Comparison of ENCODE assay signal across 1 cellular context in genomic region chr22:50185384-50186087, GRCh38.
A peak's percentile ranks its signal among the peaks of the same experiment; 100 is the strongest.
TF ChIP-seq lines count a peak whose summit lies in the region.

TSS of gene TRABD (plus strand) at chr22:50185913. CDS start at chr22:50193061, 7,148 bp downstream.

TF ChIP-seq in K562, 482 proteins besides CTCF, POLR2A, EP300 and RAD21 (continued from another document and continues in another):
- TF ChIP-seq NFIX (CRISPR knock-in tag; IDR thresholded peaks at IDR 0.05; ENCODE audit: low read depth) (no peak), ZNF140 (CRISPR knock-in tag; IDR thresholded peaks at IDR 0.05) (no peak), CHD4 (IDR thresholded peaks at IDR 0.05; ENCODE audit: insufficient read depth, insufficient replicate concordance, low read depth, low read length, poor library complexity, severe bottlenecking) (no peak), ZNF76 (CRISPR knock-in tag; IDR thresholded peaks at IDR 0.05; ENCODE audit: borderline replicate concordance) (no peak), BCOR (IDR thresholded peaks at IDR 0.05) (0 out of 2 replicates have a peak, but pooled peaks have one; percentile 35), HCFC1 (IDR thresholded peaks at IDR 0.05; ENCODE audit: low read depth, low read length) (peak; percentile 83), SRF (CRISPR knock-in tag; IDR thresholded peaks at IDR 0.05) (no peak), CREM (IDR thresholded peaks at IDR 0.05; ENCODE audit: low read depth) (0 out of 2 replicates have a peak, but pooled peaks have one; percentile 34), KLF13 (tag; IDR thresholded peaks at IDR 0.05; ENCODE audit: borderline replicate concordance, low read depth) (no peak), THAP12 (CRISPR knock-in tag; IDR thresholded peaks at IDR 0.05) (no peak), SRSF1 (IDR thresholded peaks at IDR 0.05; ENCODE audit: low read depth, low read length) (no peak), ZNF444 (CRISPR knock-in tag; IDR thresholded peaks at IDR 0.05) (no peak), TCF3 (CRISPR knock-in tag; IDR thresholded peaks at IDR 0.05) (no peak), ATF1 (CRISPR knock-in tag; IDR thresholded peaks at IDR 0.05) (no peak), ATF1 (tag; IDR thresholded peaks at IDR 0.05) (no peak), HINFP (tag; conservative IDR thresholded peaks at IDR 0.05; ENCODE audit: low read depth) (no peak), MECOM (CRISPR knock-in tag; IDR thresholded peaks at IDR 0.05) (no peak), CC2D1A (IDR thresholded peaks at IDR 0.05) (no peak), NBN (IDR thresholded peaks at IDR 0.05; ENCODE audit: low read depth) (no peak), PKNOX1 (IDR thresholded peaks at IDR 0.05) (no peak), ZSCAN29 (IDR thresholded peaks at IDR 0.05) (no peak), KDM4B (IDR thresholded peaks at IDR 0.05; ENCODE audit: borderline replicate concordance in 2 of 2, low read depth in 1 of 2) (0 out of 4 replicates have a peak, but pooled peaks of 1 of the 2 experiments have one; percentile 21), TCF7L2 (IDR thresholded peaks at IDR 0.05; ENCODE audit: low read depth, low read length) (no peak), UBTF (IDR thresholded peaks at IDR 0.05; ENCODE audit: borderline replicate concordance in 1 of 2, low read depth in 2 of 2, low read length in 2 of 2) (no peak), ILF3 (IDR thresholded peaks at IDR 0.05; ENCODE audit: borderline replicate concordance) (no peak), ZNF639 (CRISPR knock-in tag; conservative IDR thresholded peaks at IDR 0.05 in 1 of 2, IDR thresholded peaks at IDR 0.05 in 1 of 2) (peak in 1 of 2 experiments; percentile 82; a peak in 2 of 4 replicates), HDGF (IDR thresholded peaks at IDR 0.05) (no peak), TAF15 (IDR thresholded peaks at IDR 0.05; ENCODE audit: low read depth, low read length) (no peak), CXXC5 (CRISPR knock-in tag; IDR thresholded peaks at IDR 0.05) (peak; percentile 34; the same call in 1 of the 2 replicates), ZFPM2 (CRISPR knock-in tag; IDR thresholded peaks at IDR 0.05) (no peak), NR0B1 (IDR thresholded peaks at IDR 0.05; ENCODE audit: partially characterized antibody) (no peak), PHF8 (IDR thresholded peaks at IDR 0.05; ENCODE audit: borderline replicate concordance, low read length) (peak; percentile 4; the same call in 1 of the 2 replicates), ZNF12 (CRISPR knock-in tag; IDR thresholded peaks at IDR 0.05) (no peak), JUND (IDR thresholded peaks at IDR 0.05; ENCODE audit: borderline replicate concordance, low read depth, low read length) (no peak), JUND (tag; IDR thresholded peaks at IDR 0.05; ENCODE audit: borderline replicate concordance, low read depth, low read length) (no peak), GATAD2B (IDR thresholded peaks at IDR 0.05; ENCODE audit: borderline replicate concordance) (no peak), SP2 (IDR thresholded peaks at IDR 0.05; ENCODE audit: extremely low read depth, low read depth, low read length, poor library complexity, severe bottlenecking) (no peak), POLR3A (IDR thresholded peaks at IDR 0.05; ENCODE audit: borderline replicate concordance, extremely low read depth, insufficient read depth, insufficient read length) (no peak), BMI1 (IDR thresholded peaks at IDR 0.05; ENCODE audit: low read length) (no peak), ZNF449 (CRISPR knock-in tag; IDR thresholded peaks at IDR 0.05) (no peak), RFX7 (CRISPR knock-in tag; IDR thresholded peaks at IDR 0.05) (no peak), ZNF77 (CRISPR knock-in tag; IDR thresholded peaks at IDR 0.05) (no peak), GATA2 (CRISPR knock-in tag; IDR thresholded peaks at IDR 0.05) (no peak), ZNF764 (CRISPR knock-in tag; IDR thresholded peaks at IDR 0.05; ENCODE audit: low read depth) (no peak), TAF1 (IDR thresholded peaks at IDR 0.05; ENCODE audit: control insufficient read depth, extremely low read depth, insufficient read depth, low read length, severe bottlenecking) (peak; percentile 49), SMC3 (conservative IDR thresholded peaks at IDR 0.05; ENCODE audit: insufficient read depth, low read depth, low read length) (no peak), CHD1 (IDR thresholded peaks at IDR 0.05; ENCODE audit: low read length) (no peak), E2F3 (CRISPR knock-in tag; IDR thresholded peaks at IDR 0.05) (no peak), RAD51 (IDR thresholded peaks at IDR 0.05; ENCODE audit: borderline replicate concordance, low read depth) (no peak), FOSL1 (tag; conservative IDR thresholded peaks at IDR 0.05) (no peak), SIX5 (IDR thresholded peaks at IDR 0.05; ENCODE audit: borderline replicate concordance in 1 of 2, insufficient read depth in 1 of 2, low read depth in 1 of 2, low read length in 2 of 2) (peak; percentile 23 to 50; a peak in 1 of 4 replicates), HNRNPH1 (optimal IDR thresholded peaks at IDR 0.05; ENCODE audit: low read depth, low read length) (no peak), ZNF408 (CRISPR knock-in tag; IDR thresholded peaks at IDR 0.05; ENCODE audit: low read depth) (no peak), NR2F6 (CRISPR knock-in tag; IDR thresholded peaks at IDR 0.05) (no peak), RFX1 (IDR thresholded peaks at IDR 0.05) (no peak), BDP1 (IDR thresholded peaks at IDR 0.05; ENCODE audit: insufficient read depth, insufficient read length) (no peak), PRPF4 (IDR thresholded peaks at IDR 0.05; ENCODE audit: insufficient read depth, low read depth, low read length, poor library complexity, severe bottlenecking) (peak; percentile 59), PTRF (tag; IDR thresholded peaks at IDR 0.05) (no peak), HDAC8 (tag; IDR thresholded peaks at IDR 0.05) (no peak), MEIS2 (IDR thresholded peaks at IDR 0.05; ENCODE audit: partially characterized antibody) (no peak), MCM3 (IDR thresholded peaks at IDR 0.05) (no peak), GABPA (tag; conservative IDR thresholded peaks at IDR 0.05; ENCODE audit: low read depth) (no peak), RBFOX2 (IDR thresholded peaks at IDR 0.05; ENCODE audit: low read depth, low read length) (peak; percentile 26; the same call in 1 of the 2 replicates), NFATC3 (IDR thresholded peaks at IDR 0.05) (no peak), ZNF830 (CRISPR knock-in tag; IDR thresholded peaks at IDR 0.05) (no peak), ZNF232 (CRISPR knock-in tag; IDR thresholded peaks at IDR 0.05) (no peak), ZNF717 (CRISPR knock-in tag; IDR thresholded peaks at IDR 0.05) (no peak), ELK1 (CRISPR knock-in tag; IDR thresholded peaks at IDR 0.05) (no peak)
